ENCODE assay signal across 1 cellular context in the genomic region with DNA sequence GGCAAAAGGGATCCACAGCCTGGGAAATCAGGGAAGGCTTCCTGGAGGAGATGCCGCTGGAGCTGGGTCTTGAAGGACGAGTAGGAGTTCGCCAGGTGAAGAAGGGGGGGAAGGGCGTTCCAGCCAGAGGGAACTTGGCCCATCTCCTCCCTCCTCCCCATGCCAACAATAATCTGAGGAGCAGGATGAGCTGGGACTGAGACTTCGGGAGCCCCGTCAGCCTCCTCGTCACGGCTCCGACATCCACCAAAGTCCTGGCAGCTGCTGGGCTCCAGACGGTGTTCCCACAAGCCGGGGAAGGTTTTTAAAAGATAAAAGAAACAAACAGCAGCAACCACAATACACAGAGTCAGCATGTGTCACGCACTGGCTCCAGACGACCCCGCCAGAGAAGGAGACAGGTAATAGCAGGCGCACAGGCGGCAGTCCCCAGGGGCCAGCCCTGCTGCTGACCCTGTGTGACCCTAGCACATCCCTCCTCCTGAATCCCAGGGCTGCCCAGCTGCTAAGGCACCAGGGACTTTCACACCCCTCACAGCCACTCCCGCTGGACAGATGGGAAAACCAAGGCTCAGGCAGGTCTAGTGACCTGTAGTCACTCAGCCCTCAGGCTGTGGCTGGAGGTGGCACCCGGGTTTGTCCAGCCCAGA.
A peak's percentile ranks its signal among the peaks of the same experiment; 100 is the strongest.
TF ChIP-seq lines count a peak whose summit lies in the region.

No MANE protein-coding gene starts in this region.

TF ChIP-seq in HepG2, 621 proteins besides CTCF, POLR2A, EP300 and RAD21:
- TF ChIP-seq ZFP36 (IDR thresholded peaks at IDR 0.05; ENCODE audit: borderline replicate concordance, low read depth, low read length, partially characterized antibody), result peak; percentile 37
- TF ChIP-seq, protein P1, sequence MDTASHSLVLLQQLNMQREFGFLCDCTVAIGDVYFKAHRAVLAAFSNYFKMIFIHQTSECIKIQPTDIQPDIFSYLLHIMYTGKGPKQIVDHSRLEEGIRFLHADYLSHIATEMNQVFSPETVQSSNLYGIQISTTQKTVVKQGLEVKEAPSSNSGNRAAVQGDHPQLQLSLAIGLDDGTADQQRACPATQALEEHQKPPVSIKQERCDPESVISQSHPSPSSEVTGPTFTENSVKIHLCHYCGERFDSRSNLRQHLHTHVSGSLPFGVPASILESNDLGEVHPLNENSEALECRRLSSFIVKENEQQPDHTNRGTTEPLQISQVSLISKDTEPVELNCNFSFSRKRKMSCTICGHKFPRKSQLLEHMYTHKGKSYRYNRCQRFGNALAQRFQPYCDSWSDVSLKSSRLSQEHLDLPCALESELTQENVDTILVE (CRISPR knock-in tag; IDR thresholded peaks at IDR 0.05), result no peak
TF ChIP-seq in HepG2: peak in this region for 1.
